Comparison of ENCODE assay signal across 8 cellular contexts in the genomic region with DNA sequence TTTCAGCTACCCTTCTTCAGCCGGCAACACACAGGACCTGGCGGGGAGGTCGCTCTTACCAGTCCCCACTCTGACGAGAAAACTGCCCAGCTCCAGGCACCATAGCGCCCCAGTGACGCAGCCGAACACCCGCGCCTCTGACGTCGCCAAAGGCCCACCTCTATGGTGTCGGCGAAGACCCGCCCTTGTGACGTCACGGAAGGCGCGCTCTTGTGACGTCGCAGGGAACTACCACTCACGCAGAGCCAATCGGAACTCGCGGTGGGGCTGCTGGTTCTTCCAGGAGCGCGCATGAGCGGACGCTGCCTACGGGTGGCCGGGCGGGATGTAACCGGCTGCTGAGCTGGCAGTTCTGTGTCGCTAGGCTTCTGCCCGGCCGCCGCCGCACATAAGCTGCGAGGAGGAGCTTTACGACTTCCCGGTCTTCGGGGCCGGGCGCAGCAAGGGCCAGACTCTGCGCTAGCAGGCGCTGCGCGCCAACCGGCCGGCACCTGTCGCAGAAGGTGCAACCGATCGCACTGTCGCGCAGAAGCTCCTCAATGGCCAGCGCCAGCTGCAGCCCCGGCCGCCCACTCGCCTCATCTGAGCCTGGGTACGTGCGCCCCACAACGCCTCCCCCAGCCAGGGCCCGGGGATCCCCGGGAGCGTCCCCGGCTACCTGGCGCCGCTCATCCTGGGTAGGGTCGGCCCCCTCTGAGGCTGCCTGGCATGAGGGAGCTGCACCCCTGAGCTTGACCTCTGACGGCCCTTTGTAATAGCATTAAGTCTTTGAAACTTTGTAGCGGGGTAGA.
A peak's percentile ranks its signal among the peaks of the same experiment; 100 is the strongest.
DNase-seq lines count a peak whose midpoint lies in the region; ATAC-seq and TF ChIP-seq lines count a peak whose summit lies in the region.
"Not testable (repeated sequence)": the region's sequence is repeated elsewhere in the genome, so short reads cannot be mapped to it uniquely, and the experiment has no call there.

No MANE protein-coding gene starts in this region.

- not testable (repeated sequence) for H3K9me3 ChIP-seq in T-helper 17 cell (ENCODE audit: control insufficient read depth, low read length, poor library complexity, severe bottlenecking); right cardiac atrium (ENCODE audit: control insufficient read depth, low read length); vagina

- not testable (repeated sequence) for H3K27me3 Mint-ChIP-seq in T-helper 17 cell

- TF ChIP-seq POLR2A in vagina (IDR thresholded peaks at IDR 0.05), result peak; percentile 89 to 92

- peak overlapping the region; percentile 93 for H3K4me3 Mint-ChIP-seq in T-helper 17 cell

- ATAC-seq in GM18498 (IDR thresholded peaks at IDR 0.05; ENCODE audit: unreplicated experiment), result peak; percentile 100
- peak; percentile 100 for ATAC-seq in HG02938 (IDR thresholded peaks at IDR 0.05; ENCODE audit: unreplicated experiment)
- ATAC-seq in T-helper 17 cell, result peak; percentile 97
- ATAC-seq in right cardiac atrium, result peak; percentile 100

- H3K27ac ChIP-seq in right cardiac atrium (ENCODE audit: low read length) (peak overlapping the region; percentile 85), vagina (peak overlapping the region; percentile 86)

- H3K27ac Mint-ChIP-seq in T-helper 17 cell, result peak overlapping the region; percentile 99

- H3K4me1 Mint-ChIP-seq in T-helper 17 cell, result not testable (repeated sequence)

- H3K4me3 ChIP-seq in right cardiac atrium (ENCODE audit: low read length) (peak overlapping the region; percentile 61), vagina (peak overlapping the region; percentile 74 to 75)

- H3K27me3 ChIP-seq in right cardiac atrium (ENCODE audit: control insufficient read depth, insufficient read depth); vagina: not testable (repeated sequence)

- under 1% methylated on average over 59 of the region's 70 CpGs for WGBS in right cardiac atrium

- H3K4me1 ChIP-seq in right cardiac atrium (ENCODE audit: control insufficient read depth, insufficient read depth, low read length); vagina: not testable (repeated sequence)

- TF ChIP-seq CTCF in vagina (IDR thresholded peaks at IDR 0.05), result not testable (repeated sequence)

- DNase-seq in NCI-H1694 treated with DMSO at 0.1 percent for 48 hours (lab: John Stamatoyannopoulos, UW), result peak; percentile 97
- peak; percentile 98 to 100 (median 99) for DNase-seq in T-helper 17 cell
- peak; percentile 80 to 100 (median 99) for DNase-seq in anterior cingulate cortex (lab: John Stamatoyannopoulos, UW)
- peak; percentile 100 for DNase-seq in right cardiac atrium
- DNase-seq in pulmonary artery endothelial cell (ENCODE audit: low read depth, low spot score), result peak; percentile 96
- peak; percentile 99 for DNase-seq in vagina (ENCODE audit: extremely low spot score in 2 of 2)

- intact Hi-C loops in right cardiac atrium (cut with DNase I); vagina (cut with DNase I): not testable (repeated sequence)

- not testable (repeated sequence) for H3K36me3 ChIP-seq in vagina

- not testable (repeated sequence) for H3K36me3 Mint-ChIP-seq in T-helper 17 cell (ENCODE audit: low read depth)

Comparison
In these comparisons a context has a peak if more than half of its experiments do, and no peak if none do; other contexts are left out.
1. Peak in every context shown above with its lines: DNase-seq, ATAC-seq, H3K4me3 ChIP-seq and H3K27ac ChIP-seq.